ENCODE assay signal across 9 cellular contexts in genomic region chr5:116572375-116573278, GRCh38. TPM values are rescaled to one million over a fixed set of nuclear protein-coding genes. Genes with fewer than 3 reads are reported as not detected.
A peak's percentile ranks its signal among the peaks of the same experiment; 100 is the strongest.
DNase-seq lines count a peak whose midpoint lies in the region; ATAC-seq and TF ChIP-seq lines count a peak whose summit lies in the region.
"Had no signal": no experiment of that assay in that cellular context is flagged by ENCODE, and none has a peak within 500 bp of the region (broad histone marks: within the 10 kb centered on the region; RNA-seq: fewer than 3 reads in every experiment).

No MANE protein-coding gene starts in this region.

- H3K9me3 Mint-ChIP-seq in endothelial cell (ENCODE audit: unreplicated experiment), result no peaks in the 10 kb centered on the region
- H3K9me3 Mint-ChIP-seq: dendritic cell treated with granulocyte-macrophage colony-stimulating factor and Interleukin-4, amounts not matched to agents 40 ng/mL and 50 ng/mL, for 4 days had no signal

- peaks cover 17% of the 10 kb centered on the region for H3K4me1 ChIP-seq in upper lobe of right lung

- peak overlapping the region; percentile 66 for H3K4me3 ChIP-seq in upper lobe of right lung

- peaks cover 12% of the 10 kb centered on the region for H3K36me3 Mint-ChIP-seq in endothelial cell (ENCODE audit: low read depth, unreplicated experiment)

- peaks cover 19% of the 10 kb centered on the region for H3K27me3 Mint-ChIP-seq in endothelial cell (ENCODE audit: unreplicated experiment)

- H3K36me3 ChIP-seq in upper lobe of right lung, result no peaks in the 10 kb centered on the region

- peaks cover 46% of the 10 kb centered on the region for H3K4me1 Mint-ChIP-seq in endothelial cell (ENCODE audit: unreplicated experiment)

- TF ChIP-seq CTCF in endothelial cell (IDR thresholded peaks at IDR 0.05; ENCODE audit: unreplicated experiment) (no peak), upper lobe of right lung (IDR thresholded peaks at IDR 0.05) (no peak)

- H3K4me3 Mint-ChIP-seq in endothelial cell (ENCODE audit: unreplicated experiment), result peak overlapping the region; percentile 99

- H3K27ac ChIP-seq in upper lobe of right lung, result peak overlapping the region; percentile 61

- intact Hi-C loops in upper lobe of right lung (cut with DNase I), result no loop called here

- DNase-seq in DMS 273 (lab: John Stamatoyannopoulos, UW; ENCODE audit: unreplicated experiment) (peak; percentile 88), NCI-H2227 (lab: John Stamatoyannopoulos, UW; ENCODE audit: unreplicated experiment) (peak; percentile 49), endothelial cell (ENCODE audit: low spot score) (peak; percentile 70), midbrain (lab: John Stamatoyannopoulos, UW) (peak; percentile 62), upper lobe of right lung (peak; percentile 65), pons (ENCODE audit: low spot score) (no peak)
- no peak for DNase-seq in activated CD4-positive, alpha-beta T cell treated with anti-CD3 and anti-CD28 coated beads, Interleukin-2, amount 50 U/mL, for 1 hour

- no peaks in the 10 kb centered on the region for H3K9me3 ChIP-seq in upper lobe of right lung

- peak overlapping the region; percentile 91 for H3K27ac Mint-ChIP-seq in endothelial cell (ENCODE audit: unreplicated experiment)
- H3K27ac Mint-ChIP-seq: dendritic cell treated with granulocyte-macrophage colony-stimulating factor and Interleukin-4, amounts not matched to agents 40 ng/mL and 50 ng/mL, for 4 days had no signal

- peak; percentile 3 for ATAC-seq in upper lobe of right lung
- ATAC-seq in HG03095 (IDR thresholded peaks at IDR 0.05; ENCODE audit: unreplicated experiment), result no peak

- peaks cover 37% of the 10 kb centered on the region for H3K27me3 ChIP-seq in upper lobe of right lung

RNA-seq across cellular contexts. Expression of gene SEMA6A, which starts 2.0 kb away (rescaled TPM):
- total RNA-seq in endothelial cell (ENCODE audit: unreplicated experiment) (180 TPM), upper lobe of right lung (33.3 TPM)

Comparison
In these comparisons a context has a peak if more than half of its experiments do, and no peak if none do; other contexts are left out.
1. DNase-seq: peak in DMS 273 (single experiment), NCI-H2227 (single experiment), endothelial cell (single experiment), midbrain (single experiment) and upper lobe of right lung (single experiment); none in pons (single experiment) and activated CD4-positive, alpha-beta T cell treated with anti-CD3 and anti-CD28 coated beads, Interleukin-2, amount 50 U/mL, for 1 hour (single experiment).